1 cellular context compared by ENCODE assay signal in the genomic region with DNA sequence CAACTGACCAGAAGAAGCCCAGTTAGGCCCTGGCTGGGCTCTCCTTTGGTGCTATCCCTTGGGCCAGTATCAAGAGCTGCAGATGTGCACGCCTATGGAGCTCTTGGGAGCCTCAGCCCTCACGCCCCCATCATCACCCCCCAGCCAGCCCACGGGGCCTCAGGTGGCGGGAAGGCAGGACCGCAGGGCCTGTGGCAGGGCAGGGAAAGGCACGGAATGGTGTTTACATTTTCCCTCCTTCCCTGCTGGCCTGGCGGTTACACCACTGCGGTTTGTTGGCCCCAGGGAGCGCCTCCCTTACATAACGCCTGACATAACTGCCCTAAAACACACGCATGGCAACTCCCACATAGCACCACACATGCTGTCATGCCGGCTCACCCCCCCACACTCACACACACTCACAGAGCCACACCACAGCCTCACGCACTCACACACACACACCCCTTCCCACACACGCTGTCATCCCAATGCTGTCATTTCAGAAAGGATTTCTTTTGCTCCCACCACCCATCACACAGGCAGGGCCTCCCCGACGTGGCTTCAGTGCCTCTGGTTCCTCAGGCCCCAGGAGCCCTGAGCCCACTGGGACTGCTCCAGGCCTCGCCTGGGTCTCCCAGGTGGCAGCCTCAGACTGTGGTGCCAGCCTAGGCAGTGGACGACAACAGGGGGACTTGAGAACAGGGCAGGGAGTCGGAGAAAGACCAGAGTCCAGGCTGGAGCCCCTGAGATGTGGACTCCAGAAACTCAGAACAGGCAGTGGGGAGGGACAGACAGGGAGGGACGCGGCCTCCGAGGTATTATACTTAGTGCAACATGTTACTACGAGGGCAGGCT.
TF ChIP-seq lines count a peak whose summit lies in the region.

No MANE protein-coding gene starts in this region.

TF ChIP-seq in HepG2, 621 proteins besides CTCF, POLR2A, EP300 and RAD21 (continued from another document and continues in another):
- TF ChIP-seq, protein P1, sequence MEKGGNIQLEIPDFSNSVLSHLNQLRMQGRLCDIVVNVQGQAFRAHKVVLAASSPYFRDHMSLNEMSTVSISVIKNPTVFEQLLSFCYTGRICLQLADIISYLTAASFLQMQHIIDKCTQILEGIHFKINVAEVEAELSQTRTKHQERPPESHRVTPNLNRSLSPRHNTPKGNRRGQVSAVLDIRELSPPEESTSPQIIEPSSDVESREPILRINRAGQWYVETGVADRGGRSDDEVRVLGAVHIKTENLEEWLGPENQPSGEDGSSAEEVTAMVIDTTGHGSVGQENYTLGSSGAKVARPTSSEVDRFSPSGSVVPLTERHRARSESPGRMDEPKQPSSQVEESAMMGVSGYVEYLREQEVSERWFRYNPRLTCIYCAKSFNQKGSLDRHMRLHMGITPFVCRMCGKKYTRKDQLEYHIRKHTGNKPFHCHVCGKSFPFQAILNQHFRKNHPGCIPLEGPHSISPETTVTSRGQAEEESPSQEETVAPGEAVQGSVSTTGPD (CRISPR knock-in tag; IDR thresholded peaks at IDR 0.05) = peak; percentile 58; the same call in 1 of the 2 replicates
- TF ChIP-seq FOXA1 (IDR thresholded peaks at IDR 0.05) (no peak), FOXA1 (CRISPR knock-in tag; IDR thresholded peaks at IDR 0.05) (peak; percentile 98), ZNF781 (CRISPR knock-in tag; IDR thresholded peaks at IDR 0.05; ENCODE audit: borderline replicate concordance, not compliant biosample characterization) (peak; percentile 30), HES4 (CRISPR knock-in tag; IDR thresholded peaks at IDR 0.05; ENCODE audit: borderline replicate concordance) (peak; percentile 95; the same call in 1 of the 2 replicates), ZSCAN12 (CRISPR knock-in tag; IDR thresholded peaks at IDR 0.05) (no peak), ZFAT (CRISPR knock-in tag; conservative IDR thresholded peaks at IDR 0.05) (no peak), RFX1 (IDR thresholded peaks at IDR 0.05) (no peak), SP5 (CRISPR knock-in tag; IDR thresholded peaks at IDR 0.05; ENCODE audit: borderline replicate concordance, low read depth) (peak; percentile 87), MZF1 (CRISPR knock-in tag; IDR thresholded peaks at IDR 0.05; ENCODE audit: borderline replicate concordance) (no peak), TEAD3 (CRISPR knock-in tag; optimal IDR thresholded peaks at IDR 0.05; ENCODE audit: borderline replicate concordance) (peak; percentile 93), DZIP1 (CRISPR knock-in tag; IDR thresholded peaks at IDR 0.05) (no peak), STAG1 (CRISPR knock-in tag; IDR thresholded peaks at IDR 0.05) (peak; percentile 51; the same call in 1 of the 2 replicates), NR1H2 (CRISPR knock-in tag; IDR thresholded peaks at IDR 0.05; ENCODE audit: borderline replicate concordance, low read depth) (no peak), ZNF768 (CRISPR knock-in tag; IDR thresholded peaks at IDR 0.05) (0 out of 2 replicates have a peak, but pooled peaks have one; percentile 16), ARNT2 (CRISPR knock-in tag; IDR thresholded peaks at IDR 0.05; ENCODE audit: low read depth) (peak; percentile 86; the same call in 1 of the 2 replicates), FOSL1 (CRISPR knock-in tag; IDR thresholded peaks at IDR 0.05; ENCODE audit: borderline replicate concordance) (no peak), MED13 (CRISPR knock-in tag; IDR thresholded peaks at IDR 0.05) (peak; percentile 55; the same call in 1 of the 2 replicates), TOPORS (CRISPR knock-in tag; IDR thresholded peaks at IDR 0.05) (no peak), NFE2 (CRISPR knock-in tag; IDR thresholded peaks at IDR 0.05) (no peak), ZMYM4 (CRISPR knock-in tag; IDR thresholded peaks at IDR 0.05) (peak; percentile 73), NFIC (IDR thresholded peaks at IDR 0.05; ENCODE audit: low read length) (no peak), KDM6A (CRISPR knock-in tag; IDR thresholded peaks at IDR 0.05; ENCODE audit: low read depth) (peak; percentile 62; the same call in 1 of the 2 replicates), ZFP36L2 (CRISPR knock-in tag; IDR thresholded peaks at IDR 0.05) (no peak; the same call in 1 of the 2 replicates), GPN1 (CRISPR knock-in tag; IDR thresholded peaks at IDR 0.05; ENCODE audit: borderline replicate concordance) (no peak), RBM22 (optimal IDR thresholded peaks at IDR 0.05; ENCODE audit: low read length) (peak; percentile 65), ZKSCAN5 (CRISPR knock-in tag; IDR thresholded peaks at IDR 0.05) (no peak), RFX5 (IDR thresholded peaks at IDR 0.05; ENCODE audit: low read depth, low read length) (no peak), ZNF124 (CRISPR knock-in tag; IDR thresholded peaks at IDR 0.05) (peak; percentile 92), HDAC2 (CRISPR knock-in tag; IDR thresholded peaks at IDR 0.05) (peak; percentile 95), ZNF224 (CRISPR knock-in tag; IDR thresholded peaks at IDR 0.05) (no peak), KLF12 (CRISPR knock-in tag; IDR thresholded peaks at IDR 0.05; ENCODE audit: borderline replicate concordance) (no peak), ZNF33A (CRISPR knock-in tag; IDR thresholded peaks at IDR 0.05; ENCODE audit: borderline replicate concordance) (no peak), GTF3A (CRISPR knock-in tag; conservative IDR thresholded peaks at IDR 0.05) (no peak), ZNF446 (CRISPR knock-in tag; IDR thresholded peaks at IDR 0.05) (peak; percentile 94), HDAC1 (CRISPR knock-in tag; IDR thresholded peaks at IDR 0.05) (peak; percentile 79; the same call in 1 of the 2 replicates), MEF2D (CRISPR knock-in tag; IDR thresholded peaks at IDR 0.05) (0 out of 2 replicates have a peak, but pooled peaks have one; percentile 60), ZNF569 (CRISPR knock-in tag; IDR thresholded peaks at IDR 0.05; ENCODE audit: borderline replicate concordance) (no peak), MTF1 (CRISPR knock-in tag; IDR thresholded peaks at IDR 0.05) (no peak), ZNF501 (CRISPR knock-in tag; IDR thresholded peaks at IDR 0.05) (peak; percentile 78; the same call in 1 of the 2 replicates), SCMH1 (CRISPR knock-in tag; IDR thresholded peaks at IDR 0.05; ENCODE audit: borderline replicate concordance) (no peak), ZIK1 (CRISPR knock-in tag; IDR thresholded peaks at IDR 0.05; ENCODE audit: borderline replicate concordance, low read depth) (peak; percentile 57; the same call in 1 of the 2 replicates), MLLT10 (CRISPR knock-in tag; IDR thresholded peaks at IDR 0.05) (no peak), ZNF296 (CRISPR knock-in tag; conservative IDR thresholded peaks at IDR 0.05) (peak; percentile 85; the same call in 1 of the 2 replicates), PBX3 (CRISPR knock-in tag; IDR thresholded peaks at IDR 0.05; ENCODE audit: borderline replicate concordance) (0 out of 2 replicates have a peak, but pooled peaks have one; percentile 34), MTA1 (CRISPR knock-in tag; IDR thresholded peaks at IDR 0.05; ENCODE audit: borderline replicate concordance) (peak; percentile 99), JDP2 (CRISPR knock-in tag; IDR thresholded peaks at IDR 0.05; ENCODE audit: borderline replicate concordance) (no peak), ZNF670 (CRISPR knock-in tag; IDR thresholded peaks at IDR 0.05; ENCODE audit: borderline replicate concordance) (peak; percentile 55; the same call in 1 of the 2 replicates), ZKSCAN1 (IDR thresholded peaks at IDR 0.05; ENCODE audit: low read length) (no peak), FOXC1 (CRISPR knock-in tag; IDR thresholded peaks at IDR 0.05; ENCODE audit: borderline replicate concordance) (peak; percentile 87), NFYB (CRISPR knock-in tag; IDR thresholded peaks at IDR 0.05) (0 out of 2 replicates have a peak, but pooled peaks have one; percentile 42), PRMT3 (CRISPR knock-in tag; IDR thresholded peaks at IDR 0.05; ENCODE audit: borderline replicate concordance, low read depth) (peak; percentile 46; the same call in 1 of the 2 replicates), MAFK (conservative IDR thresholded peaks at IDR 0.05 in 1 of 2, IDR thresholded peaks at IDR 0.05 in 1 of 2; ENCODE audit: low read length in 2 of 2) (no peak), GTF2F1 (IDR thresholded peaks at IDR 0.05; ENCODE audit: low read length) (no peak)
- TF ChIP-seq, protein P2, sequence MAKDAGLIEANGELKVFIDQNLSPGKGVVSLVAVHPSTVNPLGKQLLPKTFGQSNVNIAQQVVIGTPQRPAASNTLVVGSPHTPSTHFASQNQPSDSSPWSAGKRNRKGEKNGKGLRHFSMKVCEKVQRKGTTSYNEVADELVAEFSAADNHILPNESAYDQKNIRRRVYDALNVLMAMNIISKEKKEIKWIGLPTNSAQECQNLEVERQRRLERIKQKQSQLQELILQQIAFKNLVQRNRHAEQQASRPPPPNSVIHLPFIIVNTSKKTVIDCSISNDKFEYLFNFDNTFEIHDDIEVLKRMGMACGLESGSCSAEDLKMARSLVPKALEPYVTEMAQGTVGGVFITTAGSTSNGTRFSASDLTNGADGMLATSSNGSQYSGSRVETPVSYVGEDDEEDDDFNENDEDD (CRISPR knock-in tag; IDR thresholded peaks at IDR 0.05; ENCODE audit: borderline replicate concordance) = peak; percentile 93
- TF ChIP-seq, protein P3, sequence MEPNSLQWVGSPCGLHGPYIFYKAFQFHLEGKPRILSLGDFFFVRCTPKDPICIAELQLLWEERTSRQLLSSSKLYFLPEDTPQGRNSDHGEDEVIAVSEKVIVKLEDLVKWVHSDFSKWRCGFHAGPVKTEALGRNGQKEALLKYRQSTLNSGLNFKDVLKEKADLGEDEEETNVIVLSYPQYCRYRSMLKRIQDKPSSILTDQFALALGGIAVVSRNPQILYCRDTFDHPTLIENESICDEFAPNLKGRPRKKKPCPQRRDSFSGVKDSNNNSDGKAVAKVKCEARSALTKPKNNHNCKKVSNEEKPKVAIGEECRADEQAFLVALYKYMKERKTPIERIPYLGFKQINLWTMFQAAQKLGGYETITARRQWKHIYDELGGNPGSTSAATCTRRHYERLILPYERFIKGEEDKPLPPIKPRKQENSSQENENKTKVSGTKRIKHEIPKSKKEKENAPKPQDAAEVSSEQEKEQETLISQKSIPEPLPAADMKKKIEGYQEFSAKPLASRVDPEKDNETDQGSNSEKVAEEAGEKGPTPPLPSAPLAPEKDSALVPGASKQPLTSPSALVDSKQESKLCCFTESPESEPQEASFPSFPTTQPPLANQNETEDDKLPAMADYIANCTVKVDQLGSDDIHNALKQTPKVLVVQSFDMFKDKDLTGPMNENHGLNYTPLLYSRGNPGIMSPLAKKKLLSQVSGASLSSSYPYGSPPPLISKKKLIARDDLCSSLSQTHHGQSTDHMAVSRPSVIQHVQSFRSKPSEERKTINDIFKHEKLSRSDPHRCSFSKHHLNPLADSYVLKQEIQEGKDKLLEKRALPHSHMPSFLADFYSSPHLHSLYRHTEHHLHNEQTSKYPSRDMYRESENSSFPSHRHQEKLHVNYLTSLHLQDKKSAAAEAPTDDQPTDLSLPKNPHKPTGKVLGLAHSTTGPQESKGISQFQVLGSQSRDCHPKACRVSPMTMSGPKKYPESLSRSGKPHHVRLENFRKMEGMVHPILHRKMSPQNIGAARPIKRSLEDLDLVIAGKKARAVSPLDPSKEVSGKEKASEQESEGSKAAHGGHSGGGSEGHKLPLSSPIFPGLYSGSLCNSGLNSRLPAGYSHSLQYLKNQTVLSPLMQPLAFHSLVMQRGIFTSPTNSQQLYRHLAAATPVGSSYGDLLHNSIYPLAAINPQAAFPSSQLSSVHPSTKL (CRISPR knock-in tag; IDR thresholded peaks at IDR 0.05) = peak; percentile 92
- TF ChIP-seq, protein P4, sequence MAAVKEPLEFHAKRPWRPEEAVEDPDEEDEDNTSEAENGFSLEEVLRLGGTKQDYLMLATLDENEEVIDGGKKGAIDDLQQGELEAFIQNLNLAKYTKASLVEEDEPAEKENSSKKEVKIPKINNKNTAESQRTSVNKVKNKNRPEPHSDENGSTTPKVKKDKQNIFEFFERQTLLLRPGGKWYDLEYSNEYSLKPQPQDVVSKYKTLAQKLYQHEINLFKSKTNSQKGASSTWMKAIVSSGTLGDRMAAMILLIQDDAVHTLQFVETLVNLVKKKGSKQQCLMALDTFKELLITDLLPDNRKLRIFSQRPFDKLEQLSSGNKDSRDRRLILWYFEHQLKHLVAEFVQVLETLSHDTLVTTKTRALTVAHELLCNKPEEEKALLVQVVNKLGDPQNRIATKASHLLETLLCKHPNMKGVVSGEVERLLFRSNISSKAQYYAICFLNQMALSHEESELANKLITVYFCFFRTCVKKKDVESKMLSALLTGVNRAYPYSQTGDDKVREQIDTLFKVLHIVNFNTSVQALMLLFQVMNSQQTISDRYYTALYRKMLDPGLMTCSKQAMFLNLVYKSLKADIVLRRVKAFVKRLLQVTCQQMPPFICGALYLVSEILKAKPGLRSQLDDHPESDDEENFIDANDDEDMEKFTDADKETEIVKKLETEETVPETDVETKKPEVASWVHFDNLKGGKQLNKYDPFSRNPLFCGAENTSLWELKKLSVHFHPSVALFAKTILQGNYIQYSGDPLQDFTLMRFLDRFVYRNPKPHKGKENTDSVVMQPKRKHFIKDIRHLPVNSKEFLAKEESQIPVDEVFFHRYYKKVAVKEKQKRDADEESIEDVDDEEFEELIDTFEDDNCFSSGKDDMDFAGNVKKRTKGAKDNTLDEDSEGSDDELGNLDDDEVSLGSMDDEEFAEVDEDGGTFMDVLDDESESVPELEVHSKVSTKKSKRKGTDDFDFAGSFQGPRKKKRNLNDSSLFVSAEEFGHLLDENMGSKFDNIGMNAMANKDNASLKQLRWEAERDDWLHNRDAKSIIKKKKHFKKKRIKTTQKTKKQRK (IDR thresholded peaks at IDR 0.05; ENCODE audit: low read length) = no peak
